ENCODE assay signal across 1 cellular context in the genomic region with DNA sequence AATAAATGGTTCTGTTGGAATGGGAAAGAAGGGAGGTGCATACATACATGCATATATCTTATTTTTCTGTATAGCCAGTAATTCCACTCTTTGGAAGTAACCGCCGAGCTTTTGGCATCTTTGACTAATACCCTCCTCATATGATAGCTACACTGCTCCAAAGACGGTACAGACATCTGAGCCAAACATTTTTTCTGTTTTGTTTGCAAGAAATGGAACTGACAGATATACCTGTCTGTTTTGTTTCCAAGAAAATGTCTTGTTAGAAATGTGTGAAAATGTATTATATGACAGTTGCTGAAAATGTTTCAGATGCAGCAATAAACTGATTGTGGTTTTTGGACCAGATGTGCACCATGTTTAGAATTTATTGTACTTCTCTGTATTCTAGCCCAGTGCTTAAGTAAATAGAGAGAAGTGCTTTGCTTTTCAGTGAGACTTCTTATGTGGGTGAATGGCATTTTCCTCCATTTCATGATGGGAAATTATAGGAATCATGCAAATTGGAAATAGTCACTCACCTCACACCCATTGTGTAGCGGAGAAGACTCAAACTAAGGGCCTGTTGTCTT.
TF ChIP-seq lines count a peak whose summit lies in the region.

No MANE protein-coding gene starts in this region.

TF ChIP-seq in K562, 482 proteins besides CTCF, POLR2A, EP300 and RAD21 (continued from another document):
- TF ChIP-seq, protein P1, sequence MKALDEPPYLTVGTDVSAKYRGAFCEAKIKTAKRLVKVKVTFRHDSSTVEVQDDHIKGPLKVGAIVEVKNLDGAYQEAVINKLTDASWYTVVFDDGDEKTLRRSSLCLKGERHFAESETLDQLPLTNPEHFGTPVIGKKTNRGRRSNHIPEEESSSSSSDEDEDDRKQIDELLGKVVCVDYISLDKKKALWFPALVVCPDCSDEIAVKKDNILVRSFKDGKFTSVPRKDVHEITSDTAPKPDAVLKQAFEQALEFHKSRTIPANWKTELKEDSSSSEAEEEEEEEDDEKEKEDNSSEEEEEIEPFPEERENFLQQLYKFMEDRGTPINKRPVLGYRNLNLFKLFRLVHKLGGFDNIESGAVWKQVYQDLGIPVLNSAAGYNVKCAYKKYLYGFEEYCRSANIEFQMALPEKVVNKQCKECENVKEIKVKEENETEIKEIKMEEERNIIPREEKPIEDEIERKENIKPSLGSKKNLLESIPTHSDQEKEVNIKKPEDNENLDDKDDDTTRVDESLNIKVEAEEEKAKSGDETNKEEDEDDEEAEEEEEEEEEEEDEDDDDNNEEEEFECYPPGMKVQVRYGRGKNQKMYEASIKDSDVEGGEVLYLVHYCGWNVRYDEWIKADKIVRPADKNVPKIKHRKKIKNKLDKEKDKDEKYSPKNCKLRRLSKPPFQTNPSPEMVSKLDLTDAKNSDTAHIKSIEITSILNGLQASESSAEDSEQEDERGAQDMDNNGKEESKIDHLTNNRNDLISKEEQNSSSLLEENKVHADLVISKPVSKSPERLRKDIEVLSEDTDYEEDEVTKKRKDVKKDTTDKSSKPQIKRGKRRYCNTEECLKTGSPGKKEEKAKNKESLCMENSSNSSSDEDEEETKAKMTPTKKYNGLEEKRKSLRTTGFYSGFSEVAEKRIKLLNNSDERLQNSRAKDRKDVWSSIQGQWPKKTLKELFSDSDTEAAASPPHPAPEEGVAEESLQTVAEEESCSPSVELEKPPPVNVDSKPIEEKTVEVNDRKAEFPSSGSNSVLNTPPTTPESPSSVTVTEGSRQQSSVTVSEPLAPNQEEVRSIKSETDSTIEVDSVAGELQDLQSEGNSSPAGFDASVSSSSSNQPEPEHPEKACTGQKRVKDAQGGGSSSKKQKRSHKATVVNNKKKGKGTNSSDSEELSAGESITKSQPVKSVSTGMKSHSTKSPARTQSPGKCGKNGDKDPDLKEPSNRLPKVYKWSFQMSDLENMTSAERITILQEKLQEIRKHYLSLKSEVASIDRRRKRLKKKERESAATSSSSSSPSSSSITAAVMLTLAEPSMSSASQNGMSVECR (CRISPR knock-in tag; IDR thresholded peaks at IDR 0.05) = no peak
- TF ChIP-seq TEAD2 (tag; IDR thresholded peaks at IDR 0.05) (no peak), ZNF277 (CRISPR knock-in tag; IDR thresholded peaks at IDR 0.05; ENCODE audit: borderline replicate concordance) (no peak), NFE2L1 (tag; IDR thresholded peaks at IDR 0.05; ENCODE audit: borderline replicate concordance, low read depth) (no peak), ZNF121 (CRISPR knock-in tag; conservative IDR thresholded peaks at IDR 0.05) (no peak), ZNF699 (CRISPR knock-in tag; IDR thresholded peaks at IDR 0.05; ENCODE audit: insufficient replicate concordance) (no peak), ZNF431 (CRISPR knock-in tag; IDR thresholded peaks at IDR 0.05) (no peak), CHD2 (IDR thresholded peaks at IDR 0.05; ENCODE audit: low read depth, low read length) (no peak)
- TF ChIP-seq, protein P2, sequence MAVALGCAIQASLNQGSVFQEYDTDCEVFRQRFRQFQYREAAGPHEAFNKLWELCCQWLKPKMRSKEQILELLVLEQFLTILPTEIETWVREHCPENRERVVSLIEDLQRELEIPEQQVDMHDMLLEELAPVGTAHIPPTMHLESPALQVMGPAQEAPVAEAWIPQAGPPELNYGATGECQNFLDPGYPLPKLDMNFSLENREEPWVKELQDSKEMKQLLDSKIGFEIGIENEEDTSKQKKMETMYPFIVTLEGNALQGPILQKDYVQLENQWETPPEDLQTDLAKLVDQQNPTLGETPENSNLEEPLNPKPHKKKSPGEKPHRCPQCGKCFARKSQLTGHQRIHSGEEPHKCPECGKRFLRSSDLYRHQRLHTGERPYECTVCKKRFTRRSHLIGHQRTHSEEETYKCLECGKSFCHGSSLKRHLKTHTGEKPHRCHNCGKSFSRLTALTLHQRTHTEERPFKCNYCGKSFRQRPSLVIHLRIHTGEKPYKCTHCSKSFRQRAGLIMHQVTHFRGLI (CRISPR knock-in tag; IDR thresholded peaks at IDR 0.05) = no peak
TF ChIP-seq in K562: peak in this region for 0.
